In genomic region chr3:157133434-157134320, GRCh38 we compare ENCODE assay signal across 15 cellular contexts. TPM values are rescaled to one million over a fixed set of nuclear protein-coding genes. Genes with fewer than 3 reads are reported as not detected.
DNase-seq lines count a peak whose midpoint lies in the region; ATAC-seq and TF ChIP-seq lines count a peak whose summit lies in the region.
"Had no signal": no experiment of that assay in that cellular context is flagged by ENCODE, and none has a peak within 500 bp of the region (broad histone marks: within the 10 kb centered on the region; RNA-seq: fewer than 3 reads in every experiment).

No MANE protein-coding gene starts in this region.

- WGBS in IMR-90 (ENCODE audit: extremely low coverage in 2 of 2, insufficient read length in 1 of 2), 2 experiments = no CpG with 5 or more reads among the region's 4 CpGs

- peak overlapping the region; percentile 12; the same call in 1 of the 2 replicates for H3K23ac ChIP-seq in IMR-90 (ENCODE audit: low read depth, low read length)

- no peak overlapping the region for H3K4me2 ChIP-seq in IMR-90 (ENCODE audit: low read depth, low read length)
- no peak overlapping the region for H3K4me2 ChIP-seq in parathyroid adenoma (ENCODE audit: low read length)

- H3K79me2 ChIP-seq in parathyroid adenoma = peaks cover 6% of the 10 kb centered on the region

- no peak overlapping the region for H3K56ac ChIP-seq in IMR-90 (ENCODE audit: extremely low read depth, insufficient read depth, low read length)

- no peak overlapping the region; a peak in 1 of 4 replicates for H4K8ac ChIP-seq in IMR-90 (ENCODE audit: low read depth in 2 of 2, low read length in 2 of 2)

- H3K9ac ChIP-seq in IMR-90 (ENCODE audit: low read depth, low read length) (no peak overlapping the region), parathyroid adenoma (no peak overlapping the region)

- peak overlapping the region; percentile 29 for H2BK5ac ChIP-seq in IMR-90 (ENCODE audit: low read depth, low read length, poor library complexity, severe bottlenecking)

- peak overlapping the region; percentile 52; the same call in 1 of the 2 replicates for H2AK5ac ChIP-seq in IMR-90 (ENCODE audit: low read depth, low read length)

- DNase-seq in IMR-90 = no peak
- DNase-seq in NCI-H2081 (lab: John Stamatoyannopoulos, UW) = no peak
- no peak for DNase-seq in cerebellar cortex (ENCODE audit: low spot score)
- no peak for DNase-seq in DMS53 treated with DMSO at 0.1 percent for 48 hours (lab: John Stamatoyannopoulos, UW; ENCODE audit: unreplicated experiment)
- DNase-seq: activated naive CD4-positive, alpha-beta T cell treated with anti-CD3 and anti-CD28 coated beads, Interleukin-2, amount 50 U/mL, for 16 hours; esophagus squamous epithelium; H9; NCI-H2171; stimulated activated CD4-positive, alpha-beta T cell treated with anti-CD3 and anti-CD28 coated beads, Interleukin-2, amount 100 ng/mL, for 24 hours had no signal

- no peaks in the 10 kb centered on the region for H3K9me3 ChIP-seq in IMR-90 (ENCODE audit: control insufficient read depth, insufficient read depth, low read length)
- H3K9me3 ChIP-seq in parathyroid adenoma (ENCODE audit: control insufficient read depth, low read length) = no peaks in the 10 kb centered on the region
- H3K9me3 ChIP-seq: esophagus squamous epithelium had no signal

- peak overlapping the region; percentile 58; the same call in 1 of the 2 replicates for H3K14ac ChIP-seq in IMR-90 (replicated peaks; ENCODE audit: low read depth, low read length)

- no peaks in the 10 kb centered on the region for H4K20me1 ChIP-seq in IMR-90 (ENCODE audit: insufficient read depth, low read length)

- dilution Hi-C loops in IMR-90 (cut with HindIII; ENCODE audit: low sequenced_read_pairs, unreplicated experiment) = no loop called here

- POLR2A ChIA-PET in IMR-90 (lab: Charles Lee; ENCODE audit: unreplicated experiment) = no interaction called here

- H4K5ac ChIP-seq in IMR-90 (ENCODE audit: low read depth, low read length) = no peak overlapping the region

- TF ChIP-seq RAD21 in IMR-90 (IDR thresholded peaks at IDR 0.05; ENCODE audit: low read length) = no peak

- no peak overlapping the region for H2AK9ac ChIP-seq in IMR-90 (replicated peaks; ENCODE audit: low read depth, low read length, poor library complexity)

- peak overlapping the region; percentile 55 for H3K4ac ChIP-seq in IMR-90 (ENCODE audit: low read depth, low read length)

- H2BK120ac ChIP-seq in IMR-90 (ENCODE audit: low read depth, low read length) = peak overlapping the region; percentile 16; the same call in 1 of the 2 replicates

- no peaks in the 10 kb centered on the region for H3K27me3 ChIP-seq in IMR-90 (ENCODE audit: control insufficient read depth, insufficient read depth, low read length)
- no peaks in the 10 kb centered on the region for H3K27me3 ChIP-seq in parathyroid adenoma (ENCODE audit: control insufficient read depth, insufficient read depth, low read length)

- H3K18ac ChIP-seq in IMR-90 (ENCODE audit: low read depth, low read length) = peak overlapping the region; percentile 26; the same call in 1 of the 2 replicates

- H3K9me1 ChIP-seq in IMR-90 (ENCODE audit: insufficient read depth, low read length) = peaks cover 32% of the 10 kb centered on the region

- no peak overlapping the region; the same call in 1 of the 2 replicates for H4K91ac ChIP-seq in IMR-90 (ENCODE audit: insufficient read depth, low read depth, low read length)

- H2AFZ ChIP-seq in IMR-90 (replicated peaks; ENCODE audit: low read length, poor library complexity) (no peak overlapping the region), parathyroid adenoma (no peak overlapping the region)

- H3K4me3 ChIP-seq in IMR-90 (ENCODE audit: insufficient read depth, low read depth, low read length) (no peak overlapping the region), parathyroid adenoma (ENCODE audit: low read depth, low read length) (no peak overlapping the region)
- H3K4me3 ChIP-seq: coronary artery, esophagus squamous epithelium, lung had no signal

- H2BK20ac ChIP-seq in IMR-90 (ENCODE audit: low read depth, low read length) = peak overlapping the region; percentile 21; the same call in 1 of the 2 replicates

- 0 out of 3 replicates have a peak overlapping the region, but pooled peaks have one; percentile 7 for H2BK15ac ChIP-seq in IMR-90 (ENCODE audit: low read depth, low read length)

- in situ Hi-C loops in IMR-90 (cut with MboI; ENCODE audit: low sequenced_read_pairs) = loop anchor here (10.0 to 25.0 kb wide), 2 partner anchors 989 to 1146 kb away; no protein-coding TSS in a partner anchor

- peaks cover 0 to 5% of the 10 kb centered on the region in 2 experiments; a peak in 1 of 4 replicates for H3K79me1 ChIP-seq in IMR-90 (ENCODE audit: low read depth in 1 of 2, low read length in 2 of 2)

- CTCF ChIA-PET in IMR-90 (lab: Yijun Ruan, JAX) = interaction anchor here (1.8 kb wide), 1 partner anchor 51 kb away, joined by 4 read pairs; no protein-coding TSS in a partner anchor

- H3K36me3 ChIP-seq in IMR-90 (ENCODE audit: control insufficient read depth, insufficient read depth, low read length) (no peaks in the 10 kb centered on the region), parathyroid adenoma (ENCODE audit: control insufficient read depth, insufficient read depth, low read length) (no peaks in the 10 kb centered on the region)
- H3K36me3 ChIP-seq: esophagus squamous epithelium had no signal

- H3K4me1 ChIP-seq in IMR-90 (ENCODE audit: control insufficient read depth, insufficient read depth, low read length) = peaks cover 32% of the 10 kb centered on the region
- peaks cover 43% of the 10 kb centered on the region for H3K4me1 ChIP-seq in parathyroid adenoma

- BruUV-seq in IMR-90 (replicated peaks; lab: Mats Ljungman, UMichigan) = no TSS peak

- H3K27ac ChIP-seq in C4-2B = peak overlapping the region; percentile 59
- no peak overlapping the region for H3K27ac ChIP-seq in IMR-90 (ENCODE audit: insufficient read depth, low read length)
- H3K27ac ChIP-seq in cingulate gyrus (ENCODE audit: low read depth, low read length) = peak overlapping the region; percentile 96
- peak overlapping the region; percentile 55 for H3K27ac ChIP-seq in parathyroid adenoma
- H3K27ac ChIP-seq: HL-60 had no signal

- no peak for TF ChIP-seq CTCF in C4-2B (conservative IDR thresholded peaks at IDR 0.05)
- TF ChIP-seq CTCF in IMR-90 (conservative IDR thresholded peaks at IDR 0.05; ENCODE audit: low read depth, low read length) = no peak
- no peak for TF ChIP-seq CTCF in parathyroid adenoma (IDR thresholded peaks at IDR 0.05)

- intact Hi-C loops in IMR-90 (cut with micrococcal nuclease) = loop anchor here (10.0 kb wide), 1 partner anchor 749 kb away; no protein-coding TSS in a partner anchor

- TF ChIP-seq POLR2A in IMR-90 (IDR thresholded peaks at IDR 0.05; ENCODE audit: low read depth, low read length) = no peak

- no peak for ATAC-seq in IMR-90 (ENCODE audit: low read depth)

TF ChIP-seq in IMR-90, 13 proteins besides CTCF, POLR2A, EP300 and RAD21:
- TF ChIP-seq NFE2L2 (IDR thresholded peaks at IDR 0.05; ENCODE audit: low read depth, low read length) = no peak
- no peak for TF ChIP-seq ELK1 (IDR thresholded peaks at IDR 0.05; ENCODE audit: borderline replicate concordance, low read depth, low read length)
- no peak for TF ChIP-seq FOS (IDR thresholded peaks at IDR 0.05; ENCODE audit: low read depth, low read length)
- TF ChIP-seq MXI1 (IDR thresholded peaks at IDR 0.05; ENCODE audit: borderline replicate concordance, low read depth, low read length) = no peak
- no peak for TF ChIP-seq CHD1 (IDR thresholded peaks at IDR 0.05; ENCODE audit: low read depth, low read length)
- TF ChIP-seq SMC3 (IDR thresholded peaks at IDR 0.05; ENCODE audit: low read depth, low read length) = no peak

RNA-seq across cellular contexts. Expression of gene CCNL1, which starts 26.3 kb away (rescaled TPM):
- total RNA-seq in IMR-90 (2012; rRNA removed) = 60.9 and 156 TPM in 2 replicates
- 70.4 and 83.3 TPM in 2 replicates for polyA plus RNA-seq in IMR-90 (2012; rRNA removed)
- 20.1 and 20.2 TPM in 2 replicates for polyA plus RNA-seq in IMR-90 (2012; cell fraction: cytosol; rRNA removed)
- polyA plus RNA-seq in IMR-90 (2012; cell fraction: nucleus; rRNA removed; ENCODE audit: low replicate concordance) = 533 and 1,043 TPM in 2 replicates
